In the genomic region with DNA sequence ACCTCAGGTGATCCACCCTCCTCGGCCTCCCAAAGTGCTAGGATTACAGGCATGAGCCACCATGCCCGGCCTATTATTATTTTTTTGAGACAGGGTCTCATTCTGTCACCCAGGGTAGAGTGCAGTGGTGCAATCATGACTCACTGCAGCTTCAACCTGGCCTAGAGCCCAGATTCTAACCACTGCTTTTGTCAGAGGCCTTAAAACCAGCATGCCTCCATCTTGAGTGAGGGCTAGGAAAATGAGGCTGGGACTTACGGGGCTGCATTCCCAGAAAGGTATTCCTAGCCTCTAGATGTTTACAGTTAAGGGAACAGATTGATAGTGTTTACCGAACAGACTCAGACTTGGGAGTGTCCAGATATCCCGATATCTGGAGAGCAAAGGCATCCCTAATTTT, we compare ENCODE assay signal across 1 cellular context.
TF ChIP-seq lines count a peak whose summit lies in the region.
"Not testable (repeated sequence)": the region's sequence is repeated elsewhere in the genome, so short reads cannot be mapped to it uniquely, and the experiment has no call there.

No MANE protein-coding gene starts in this region.

TF ChIP-seq in HepG2, 621 proteins besides CTCF, POLR2A, EP300 and RAD21 (continued from another document and continues in another):
- TF ChIP-seq, protein P1, sequence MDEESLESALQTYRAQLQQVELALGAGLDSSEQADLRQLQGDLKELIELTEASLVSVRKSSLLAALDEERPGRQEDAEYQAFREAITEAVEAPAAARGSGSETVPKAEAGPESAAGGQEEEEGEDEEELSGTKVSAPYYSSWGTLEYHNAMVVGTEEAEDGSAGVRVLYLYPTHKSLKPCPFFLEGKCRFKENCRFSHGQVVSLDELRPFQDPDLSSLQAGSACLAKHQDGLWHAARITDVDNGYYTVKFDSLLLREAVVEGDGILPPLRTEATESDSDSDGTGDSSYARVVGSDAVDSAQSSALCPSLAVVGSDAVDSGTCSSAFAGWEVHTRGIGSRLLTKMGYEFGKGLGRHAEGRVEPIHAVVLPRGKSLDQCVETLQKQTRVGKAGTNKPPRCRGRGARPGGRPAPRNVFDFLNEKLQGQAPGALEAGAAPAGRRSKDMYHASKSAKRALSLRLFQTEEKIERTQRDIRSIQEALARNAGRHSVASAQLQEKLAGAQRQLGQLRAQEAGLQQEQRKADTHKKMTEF (CRISPR knock-in tag; IDR thresholded peaks at IDR 0.05), result peak; percentile 62
- TF ChIP-seq ZMYM2 (CRISPR knock-in tag; IDR thresholded peaks at IDR 0.05) (peak; percentile 82; the same call in 1 of the 2 replicates), CEBPG (CRISPR knock-in tag; IDR thresholded peaks at IDR 0.05) (peak; percentile 85), NR2F6 (CRISPR knock-in tag; IDR thresholded peaks at IDR 0.05) (0 out of 2 replicates have a peak, but pooled peaks have one; percentile 22), FOSL2 (CRISPR knock-in tag; IDR thresholded peaks at IDR 0.05) (peak; percentile 97), KDM1A (CRISPR knock-in tag; IDR thresholded peaks at IDR 0.05) (peak; percentile 59; the same call in 1 of the 2 replicates), ZFY (CRISPR knock-in tag; IDR thresholded peaks at IDR 0.05) (peak; percentile 36; the same call in 1 of the 2 replicates), ZMYM3 (CRISPR knock-in tag; IDR thresholded peaks at IDR 0.05) (peak; percentile 75; the same call in 1 of the 2 replicates), SOX5 (CRISPR knock-in tag; IDR thresholded peaks at IDR 0.05; ENCODE audit: borderline replicate concordance) (peak; percentile 35; the same call in 1 of the 2 replicates), HMG20A (CRISPR knock-in tag; IDR thresholded peaks at IDR 0.05; ENCODE audit: borderline replicate concordance) (peak; percentile 61; the same call in 1 of the 2 replicates), SMC3 (IDR thresholded peaks at IDR 0.05; ENCODE audit: low read length) (peak; percentile 19; the same call in 1 of the 2 replicates), YY1 (IDR thresholded peaks at IDR 0.05; ENCODE audit: insufficient read depth, insufficient replicate concordance, low read depth, low read length) (peak; percentile 69), MIXL1 (CRISPR knock-in tag; IDR thresholded peaks at IDR 0.05) (0 out of 2 replicates have a peak, but pooled peaks have one; percentile 12), ZBTB33 (CRISPR knock-in tag; IDR thresholded peaks at IDR 0.05) (0 out of 2 replicates have a peak, but pooled peaks have one; percentile 13), LCORL (CRISPR knock-in tag; IDR thresholded peaks at IDR 0.05) (peak; percentile 71), HDAC2 (CRISPR knock-in tag; IDR thresholded peaks at IDR 0.05) (0 out of 2 replicates have a peak, but pooled peaks have one; percentile 16), ELF3 (CRISPR knock-in tag; IDR thresholded peaks at IDR 0.05) (peak; percentile 51; the same call in 1 of the 2 replicates), RCOR2 (CRISPR knock-in tag; IDR thresholded peaks at IDR 0.05) (peak; percentile 31; the same call in 1 of the 2 replicates), JUND (CRISPR knock-in tag; IDR thresholded peaks at IDR 0.05) (peak; percentile 79), KAT8 (CRISPR knock-in tag; IDR thresholded peaks at IDR 0.05) (0 out of 2 replicates have a peak, but pooled peaks have one; percentile 21), TEAD3 (CRISPR knock-in tag; optimal IDR thresholded peaks at IDR 0.05; ENCODE audit: borderline replicate concordance) (peak; percentile 74), ZNF644 (CRISPR knock-in tag; IDR thresholded peaks at IDR 0.05; ENCODE audit: low read depth) (peak; percentile 84), MYPOP (CRISPR knock-in tag; IDR thresholded peaks at IDR 0.05) (0 out of 2 replicates have a peak, but pooled peaks have one; percentile 23), MED1 (CRISPR knock-in tag; IDR thresholded peaks at IDR 0.05) (peak; percentile 18; the same call in 1 of the 2 replicates), PHF21A (CRISPR knock-in tag; IDR thresholded peaks at IDR 0.05) (peak; percentile 42; the same call in 1 of the 2 replicates)
- not testable (repeated sequence) for TF ChIP-seq NR2F6, LCORL (IDR thresholded peaks at IDR 0.05)
- TF ChIP-seq, protein P2, sequence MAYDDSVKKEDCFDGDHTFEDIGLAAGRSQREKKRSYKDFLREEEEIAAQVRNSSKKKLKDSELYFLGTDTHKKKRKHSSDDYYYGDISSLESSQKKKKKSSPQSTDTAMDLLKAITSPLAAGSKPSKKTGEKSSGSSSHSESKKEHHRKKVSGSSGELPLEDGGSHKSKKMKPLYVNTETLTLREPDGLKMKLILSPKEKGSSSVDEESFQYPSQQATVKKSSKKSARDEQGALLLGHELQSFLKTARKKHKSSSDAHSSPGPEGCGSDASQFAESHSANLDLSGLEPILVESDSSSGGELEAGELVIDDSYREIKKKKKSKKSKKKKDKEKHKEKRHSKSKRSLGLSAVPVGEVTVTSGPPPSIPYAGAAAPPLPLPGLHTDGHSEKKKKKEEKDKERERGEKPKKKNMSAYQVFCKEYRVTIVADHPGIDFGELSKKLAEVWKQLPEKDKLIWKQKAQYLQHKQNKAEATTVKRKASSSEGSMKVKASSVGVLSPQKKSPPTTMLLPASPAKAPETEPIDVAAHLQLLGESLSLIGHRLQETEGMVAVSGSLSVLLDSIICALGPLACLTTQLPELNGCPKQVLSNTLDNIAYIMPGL (CRISPR knock-in tag; IDR thresholded peaks at IDR 0.05; ENCODE audit: borderline replicate concordance in 1 of 2, low read depth in 1 of 2), result 0 out of 4 replicates have a peak, but pooled peaks of 1 of the 2 experiments have one; percentile 38
- TF ChIP-seq, protein P3, sequence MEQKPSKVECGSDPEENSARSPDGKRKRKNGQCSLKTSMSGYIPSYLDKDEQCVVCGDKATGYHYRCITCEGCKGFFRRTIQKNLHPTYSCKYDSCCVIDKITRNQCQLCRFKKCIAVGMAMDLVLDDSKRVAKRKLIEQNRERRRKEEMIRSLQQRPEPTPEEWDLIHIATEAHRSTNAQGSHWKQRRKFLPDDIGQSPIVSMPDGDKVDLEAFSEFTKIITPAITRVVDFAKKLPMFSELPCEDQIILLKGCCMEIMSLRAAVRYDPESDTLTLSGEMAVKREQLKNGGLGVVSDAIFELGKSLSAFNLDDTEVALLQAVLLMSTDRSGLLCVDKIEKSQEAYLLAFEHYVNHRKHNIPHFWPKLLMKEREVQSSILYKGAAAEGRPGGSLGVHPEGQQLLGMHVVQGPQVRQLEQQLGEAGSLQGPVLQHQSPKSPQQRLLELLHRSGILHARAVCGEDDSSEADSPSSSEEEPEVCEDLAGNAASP (CRISPR knock-in tag; IDR thresholded peaks at IDR 0.05; ENCODE audit: borderline replicate concordance), result peak; percentile 32; the same call in 1 of the 2 replicates
- TF ChIP-seq, protein P4, sequence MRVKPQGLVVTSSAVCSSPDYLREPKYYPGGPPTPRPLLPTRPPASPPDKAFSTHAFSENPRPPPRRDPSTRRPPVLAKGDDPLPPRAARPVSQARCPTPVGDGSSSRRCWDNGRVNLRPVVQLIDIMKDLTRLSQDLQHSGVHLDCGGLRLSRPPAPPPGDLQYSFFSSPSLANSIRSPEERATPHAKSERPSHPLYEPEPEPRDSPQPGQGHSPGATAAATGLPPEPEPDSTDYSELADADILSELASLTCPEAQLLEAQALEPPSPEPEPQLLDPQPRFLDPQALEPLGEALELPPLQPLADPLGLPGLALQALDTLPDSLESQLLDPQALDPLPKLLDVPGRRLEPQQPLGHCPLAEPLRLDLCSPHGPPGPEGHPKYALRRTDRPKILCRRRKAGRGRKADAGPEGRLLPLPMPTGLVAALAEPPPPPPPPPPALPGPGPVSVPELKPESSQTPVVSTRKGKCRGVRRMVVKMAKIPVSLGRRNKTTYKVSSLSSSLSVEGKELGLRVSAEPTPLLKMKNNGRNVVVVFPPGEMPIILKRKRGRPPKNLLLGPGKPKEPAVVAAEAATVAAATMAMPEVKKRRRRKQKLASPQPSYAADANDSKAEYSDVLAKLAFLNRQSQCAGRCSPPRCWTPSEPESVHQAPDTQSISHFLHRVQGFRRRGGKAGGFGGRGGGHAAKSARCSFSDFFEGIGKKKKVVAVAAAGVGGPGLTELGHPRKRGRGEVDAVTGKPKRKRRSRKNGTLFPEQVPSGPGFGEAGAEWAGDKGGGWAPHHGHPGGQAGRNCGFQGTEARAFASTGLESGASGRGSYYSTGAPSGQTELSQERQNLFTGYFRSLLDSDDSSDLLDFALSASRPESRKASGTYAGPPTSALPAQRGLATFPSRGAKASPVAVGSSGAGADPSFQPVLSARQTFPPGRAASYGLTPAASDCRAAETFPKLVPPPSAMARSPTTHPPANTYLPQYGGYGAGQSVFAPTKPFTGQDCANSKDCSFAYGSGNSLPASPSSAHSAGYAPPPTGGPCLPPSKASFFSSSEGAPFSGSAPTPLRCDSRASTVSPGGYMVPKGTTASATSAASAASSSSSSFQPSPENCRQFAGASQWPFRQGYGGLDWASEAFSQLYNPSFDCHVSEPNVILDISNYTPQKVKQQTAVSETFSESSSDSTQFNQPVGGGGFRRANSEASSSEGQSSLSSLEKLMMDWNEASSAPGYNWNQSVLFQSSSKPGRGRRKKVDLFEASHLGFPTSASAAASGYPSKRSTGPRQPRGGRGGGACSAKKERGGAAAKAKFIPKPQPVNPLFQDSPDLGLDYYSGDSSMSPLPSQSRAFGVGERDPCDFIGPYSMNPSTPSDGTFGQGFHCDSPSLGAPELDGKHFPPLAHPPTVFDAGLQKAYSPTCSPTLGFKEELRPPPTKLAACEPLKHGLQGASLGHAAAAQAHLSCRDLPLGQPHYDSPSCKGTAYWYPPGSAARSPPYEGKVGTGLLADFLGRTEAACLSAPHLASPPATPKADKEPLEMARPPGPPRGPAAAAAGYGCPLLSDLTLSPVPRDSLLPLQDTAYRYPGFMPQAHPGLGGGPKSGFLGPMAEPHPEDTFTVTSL (CRISPR knock-in tag; IDR thresholded peaks at IDR 0.05; ENCODE audit: borderline replicate concordance), result peak; percentile 46; the same call in 1 of the 2 replicates
- TF ChIP-seq, protein P5, sequence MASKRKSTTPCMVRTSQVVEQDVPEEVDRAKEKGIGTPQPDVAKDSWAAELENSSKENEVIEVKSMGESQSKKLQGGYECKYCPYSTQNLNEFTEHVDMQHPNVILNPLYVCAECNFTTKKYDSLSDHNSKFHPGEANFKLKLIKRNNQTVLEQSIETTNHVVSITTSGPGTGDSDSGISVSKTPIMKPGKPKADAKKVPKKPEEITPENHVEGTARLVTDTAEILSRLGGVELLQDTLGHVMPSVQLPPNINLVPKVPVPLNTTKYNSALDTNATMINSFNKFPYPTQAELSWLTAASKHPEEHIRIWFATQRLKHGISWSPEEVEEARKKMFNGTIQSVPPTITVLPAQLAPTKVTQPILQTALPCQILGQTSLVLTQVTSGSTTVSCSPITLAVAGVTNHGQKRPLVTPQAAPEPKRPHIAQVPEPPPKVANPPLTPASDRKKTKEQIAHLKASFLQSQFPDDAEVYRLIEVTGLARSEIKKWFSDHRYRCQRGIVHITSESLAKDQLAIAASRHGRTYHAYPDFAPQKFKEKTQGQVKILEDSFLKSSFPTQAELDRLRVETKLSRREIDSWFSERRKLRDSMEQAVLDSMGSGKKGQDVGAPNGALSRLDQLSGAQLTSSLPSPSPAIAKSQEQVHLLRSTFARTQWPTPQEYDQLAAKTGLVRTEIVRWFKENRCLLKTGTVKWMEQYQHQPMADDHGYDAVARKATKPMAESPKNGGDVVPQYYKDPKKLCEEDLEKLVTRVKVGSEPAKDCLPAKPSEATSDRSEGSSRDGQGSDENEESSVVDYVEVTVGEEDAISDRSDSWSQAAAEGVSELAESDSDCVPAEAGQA (IDR thresholded peaks at IDR 0.05; ENCODE audit: low read depth), result peak; percentile 52; the same call in 1 of the 2 replicates
- TF ChIP-seq, protein P5 (CRISPR knock-in tag; IDR thresholded peaks at IDR 0.05; ENCODE audit: borderline replicate concordance), result not testable (repeated sequence)
